37 cellular contexts compared by ENCODE assay signal in genomic region chr1:245867724-245868123, GRCh38.
"Had no signal": no experiment of that assay in that cellular context is flagged by ENCODE, and none has a peak within 500 bp of the region (broad histone marks: within the 10 kb centered on the region; RNA-seq: fewer than 3 reads in every experiment).

No MANE protein-coding gene starts in this region.

- H3K4me1 Mint-ChIP-seq: activated B cell treated with CpG ODN at 0.5 μM for 24 hours; activated naive CD4-positive, alpha-beta T cell treated with anti-CD3 and anti-CD28 coated beads, Interleukin-2, amount 50 U/mL, for 24 hours; activated naive CD8-positive, alpha-beta T cell treated with anti-CD3 and anti-CD28 coated beads for 36 hours; activated naive CD8-positive, alpha-beta T cell treated with anti-CD3 and anti-CD28 coated beads, Interleukin-2, amount 50 U/mL, for 24 hours; activated T-helper 17 cell treated with anti-CD3 and anti-CD28 coated beads, Interleukin-2, amount 50 U/mL, for 72 hours had no signal

- H3K27ac ChIP-seq: adrenal gland, breast epithelium, cardiac muscle cell, coronary artery, dorsolateral prefrontal cortex, esophagus muscularis mucosa, foreskin keratinocyte, gastrocnemius medialis, WERI-Rb-1 had no signal

- H3K36me3 Mint-ChIP-seq: brain had no signal

- H3K4me3 Mint-ChIP-seq: activated B cell treated with CpG ODN at 0.5 μM for 24 hours; activated CD8-positive, alpha-beta T cell treated with anti-CD3 and anti-CD28 coated beads for 36 hours; activated naive CD4-positive, alpha-beta T cell treated with anti-CD3 and anti-CD28 coated beads for 36 hours; activated naive CD4-positive, alpha-beta T cell treated with anti-CD3 and anti-CD28 coated beads, Interleukin-2, amount 50 U/mL, for 24 hours; activated naive CD8-positive, alpha-beta T cell treated with anti-CD3 and anti-CD28 coated beads for 36 hours; activated naive CD8-positive, alpha-beta T cell treated with anti-CD3 and anti-CD28 coated beads, Interleukin-2, amount 50 U/mL, for 24 hours; activated T-cell treated with anti-CD3 and anti-CD28 coated beads, Interleukin-2, amount 50 U/mL, for 4 hours; activated T-helper 17 cell treated with anti-CD3 and anti-CD28 coated beads, Interleukin-2, amount 50 U/mL, for 72 hours; brain; dendritic cell treated with granulocyte-macrophage colony-stimulating factor and Interleukin-4, amounts not matched to agents 40 ng/mL and 50 ng/mL, for 4 days; endodermal cell; T-helper 17 cell; T-helper 2 cell treated with Interferon-gamma antibody and Interleukin-4, amounts not matched to agents 5 μg/mL and 100 μg/mL, for 36 hours had no signal

- H3K9me3 Mint-ChIP-seq: activated B cell treated with CpG ODN at 0.5 μM for 24 hours; activated CD8-positive, alpha-beta T cell treated with anti-CD3 and anti-CD28 coated beads for 36 hours; activated naive CD4-positive, alpha-beta T cell treated with anti-CD3 and anti-CD28 coated beads for 36 hours; activated naive CD4-positive, alpha-beta T cell treated with anti-CD3 and anti-CD28 coated beads, Interleukin-2, amount 50 U/mL, for 24 hours; activated naive CD8-positive, alpha-beta T cell treated with anti-CD3 and anti-CD28 coated beads for 36 hours; activated naive CD8-positive, alpha-beta T cell treated with anti-CD3 and anti-CD28 coated beads, Interleukin-2, amount 50 U/mL, for 24 hours; activated T-cell treated with anti-CD3 and anti-CD28 coated beads, Interleukin-2, amount 50 U/mL, for 4 hours; activated T-helper 17 cell treated with anti-CD3 and anti-CD28 coated beads, Interleukin-2, amount 50 U/mL, for 72 hours; brain; dendritic cell treated with granulocyte-macrophage colony-stimulating factor and Interleukin-4, amounts not matched to agents 40 ng/mL and 50 ng/mL, for 4 days; endodermal cell; T-helper 2 cell treated with Interferon-gamma antibody and Interleukin-4, amounts not matched to agents 5 μg/mL and 100 μg/mL, for 36 hours had no signal

- H3K4me3 ChIP-seq: adrenal gland, breast epithelium, cardiac muscle cell, coronary artery, dorsolateral prefrontal cortex, esophagus muscularis mucosa, gastrocnemius medialis had no signal

- H3K36me3 ChIP-seq: adrenal gland, breast epithelium, cardiac muscle cell, gastrocnemius medialis, WERI-Rb-1 had no signal

- DNase-seq: activated B cell treated with CpG ODN at 0.5 μM for 24 hours; activated CD4-positive, alpha-beta T cell treated with anti-CD3 and anti-CD28 coated beads for 48 hours; activated CD4-positive, alpha-beta T cell treated with anti-CD3 and anti-CD28 coated beads, Interleukin-2, amount 50 U/mL, for 1 hour; activated CD4-positive, alpha-beta T cell treated with anti-CD3 and anti-CD28 coated beads, Interleukin-2, amount 50 U/mL, for 48 hours; activated CD8-positive, alpha-beta memory T cell treated with anti-CD3 and anti-CD28 coated beads for 24 hours; activated CD8-positive, alpha-beta T cell treated with anti-CD3 and anti-CD28 coated beads for 36 hours; activated effector memory CD4-positive, alpha-beta T cell treated with Interleukin-2 at 50 U/mL for 16 hours; activated naive CD4-positive, alpha-beta T cell treated with anti-CD3 and anti-CD28 coated beads for 36 hours; activated naive CD8-positive, alpha-beta T cell treated with anti-CD3 and anti-CD28 coated beads for 36 hours; activated naive CD8-positive, alpha-beta T cell treated with anti-CD3 and anti-CD28 coated beads, Interleukin-2, amount 50 U/mL, for 24 hours; activated T-cell treated with anti-CD3 and anti-CD28 coated beads, Interleukin-2, amount 50 U/mL, for 4 hours; adrenal gland; amygdala; aorta; central memory CD4-positive, alpha-beta T cell; cerebellar nuclear complex; dorsolateral prefrontal cortex; effector memory CD4-positive, alpha-beta T cell; endodermal cell; erythroblast; foreskin keratinocyte; gastrocnemius medialis; glutamatergic neuron; T-helper 1 cell; T-helper 17 cell; T1000; WERI-Rb-1 had no signal

- ATAC-seq: activated CD4-positive, CD25-positive, alpha-beta regulatory T cell treated with anti-CD3 and anti-CD28 coated beads, Interleukin-2, amount 50 U/mL, for 24 hours; activated CD8-positive, alpha-beta T cell treated with anti-CD3 and anti-CD28 coated beads for 36 hours; activated naive CD8-positive, alpha-beta T cell treated with anti-CD3 and anti-CD28 coated beads, Interleukin-2, amount 50 U/mL, for 24 hours; activated T-cell treated with anti-CD3 and anti-CD28 coated beads, Interleukin-2, amount 50 U/mL, for 4 hours; activated T-helper 17 cell treated with anti-CD3 and anti-CD28 coated beads, Interleukin-2, amount 50 U/mL, for 72 hours; foreskin keratinocyte; gastrocnemius medialis; T-helper 17 cell had no signal

- H3K27ac Mint-ChIP-seq: activated B cell treated with CpG ODN at 0.5 μM for 24 hours; activated CD8-positive, alpha-beta T cell treated with anti-CD3 and anti-CD28 coated beads for 36 hours; activated naive CD4-positive, alpha-beta T cell treated with anti-CD3 and anti-CD28 coated beads for 36 hours; activated naive CD4-positive, alpha-beta T cell treated with anti-CD3 and anti-CD28 coated beads, Interleukin-2, amount 50 U/mL, for 24 hours; activated naive CD8-positive, alpha-beta T cell treated with anti-CD3 and anti-CD28 coated beads for 36 hours; activated naive CD8-positive, alpha-beta T cell treated with anti-CD3 and anti-CD28 coated beads, Interleukin-2, amount 50 U/mL, for 24 hours; activated T-helper 17 cell treated with anti-CD3 and anti-CD28 coated beads, Interleukin-2, amount 50 U/mL, for 72 hours; brain; dendritic cell treated with granulocyte-macrophage colony-stimulating factor and Interleukin-4, amounts not matched to agents 40 ng/mL and 50 ng/mL, for 4 days; endodermal cell; T-helper 2 cell treated with Interferon-gamma antibody and Interleukin-4, amounts not matched to agents 5 μg/mL and 100 μg/mL, for 36 hours had no signal

- H3K4me1 ChIP-seq: adrenal gland, breast epithelium, esophagus muscularis mucosa, foreskin keratinocyte, gastrocnemius medialis had no signal

- H3K27me3 ChIP-seq: adrenal gland, breast epithelium, cardiac muscle cell, dorsolateral prefrontal cortex, esophagus muscularis mucosa, foreskin keratinocyte, gastrocnemius medialis had no signal

- H3K27me3 Mint-ChIP-seq: activated B cell treated with CpG ODN at 0.5 μM for 24 hours; activated CD8-positive, alpha-beta T cell treated with anti-CD3 and anti-CD28 coated beads for 36 hours; activated naive CD4-positive, alpha-beta T cell treated with anti-CD3 and anti-CD28 coated beads, Interleukin-2, amount 50 U/mL, for 24 hours; activated naive CD8-positive, alpha-beta T cell treated with anti-CD3 and anti-CD28 coated beads for 36 hours; activated naive CD8-positive, alpha-beta T cell treated with anti-CD3 and anti-CD28 coated beads, Interleukin-2, amount 50 U/mL, for 24 hours; activated T-helper 17 cell treated with anti-CD3 and anti-CD28 coated beads, Interleukin-2, amount 50 U/mL, for 72 hours; dendritic cell treated with granulocyte-macrophage colony-stimulating factor and Interleukin-4, amounts not matched to agents 40 ng/mL and 50 ng/mL, for 4 days; T-helper 17 cell had no signal

- H3K9me3 ChIP-seq: adrenal gland, breast epithelium, esophagus muscularis mucosa, gastrocnemius medialis had no signal
